15 cellular contexts compared by ENCODE assay signal in genomic region chr5:151808451-151809169, GRCh38.
"Had no signal": no experiment of that assay in that cellular context is flagged by ENCODE, and none has a peak within 500 bp of the region (broad histone marks: within the 10 kb centered on the region; RNA-seq: fewer than 3 reads in every experiment).

No MANE protein-coding gene starts in this region.

- H3K4me2 ChIP-seq: SK-N-SH had no signal

- H3K9ac ChIP-seq: SK-N-SH had no signal

- H3K27me3 ChIP-seq: adrenal gland, colonic mucosa, tibial artery, uterus had no signal

- H3K27ac Mint-ChIP-seq: activated B cell treated with CpG ODN at 0.5 μM for 24 hours; T-helper 1 cell treated with Interleukin-12 subunit alpha and Interleukin-12 subunit beta and Interleukin-4 antibody, amounts not matched to agents 30 μg/mL and 1 μg/mL, for 36 hours had no signal

- H3K9me3 Mint-ChIP-seq: T-helper 1 cell treated with Interleukin-12 subunit alpha and Interleukin-12 subunit beta and Interleukin-4 antibody, amounts not matched to agents 30 μg/mL and 1 μg/mL, for 36 hours had no signal

- H3K4me1 ChIP-seq: colonic mucosa, uterus had no signal

- DNase-seq: activated B cell treated with CpG ODN at 0.5 μM for 24 hours; activated CD4-positive, alpha-beta T cell treated with anti-CD3 and anti-CD28 coated beads, Interleukin-2, amount 10 ng/mL, durations not matched to agents 7 days and 5 days; activated CD8-positive, alpha-beta memory T cell treated with anti-CD3 and anti-CD28 coated beads, Interleukin-2, amount 10 ng/mL, durations not matched to agents 7 days and 5 days; adrenal gland; caudate nucleus; colonic mucosa; SK-N-SH; stimulated activated CD4-positive, alpha-beta T cell treated with anti-CD3 and anti-CD28 coated beads, Interleukin-12 subunit alpha, Interleukin-12 subunit beta, amount 100 ng/mL, for 4 hours; stimulated activated CD4-positive, alpha-beta T cell treated with anti-CD3 and anti-CD28 coated beads, Interleukin-4, amount 100 ng/mL, for 1 hour; stimulated activated CD8-positive, alpha-beta memory T cell treated with anti-CD3 and anti-CD28 coated beads, Interleukin-4, amount 100 ng/mL, for 48 hours; tibial artery; uterus had no signal

- FAIRE-seq: endothelial cell of umbilical vein had no signal

- H3K27me3 Mint-ChIP-seq: activated B cell treated with CpG ODN at 0.5 μM for 24 hours; activated CD4-positive, alpha-beta T cell treated with anti-CD3 and anti-CD28 coated beads, Interleukin-2, amount 10 ng/mL, durations not matched to agents 7 days and 5 days; activated CD8-positive, alpha-beta memory T cell treated with anti-CD3 and anti-CD28 coated beads, Interleukin-2, amount 10 ng/mL, durations not matched to agents 7 days and 5 days had no signal

- H3K27ac ChIP-seq: adrenal gland, colonic mucosa, tibial artery, uterus had no signal

- H3K4me3 Mint-ChIP-seq: activated B cell treated with CpG ODN at 0.5 μM for 24 hours; activated CD4-positive, alpha-beta T cell treated with anti-CD3 and anti-CD28 coated beads, Interleukin-2, amount 10 ng/mL, durations not matched to agents 7 days and 5 days; activated CD8-positive, alpha-beta memory T cell treated with anti-CD3 and anti-CD28 coated beads, Interleukin-2, amount 10 ng/mL, durations not matched to agents 7 days and 5 days; T-helper 1 cell treated with Interleukin-12 subunit alpha and Interleukin-12 subunit beta and Interleukin-4 antibody, amounts not matched to agents 30 μg/mL and 1 μg/mL, for 36 hours had no signal

- H3K4me3 ChIP-seq: adrenal gland, colonic mucosa, tibial artery, uterus had no signal

- H3K9me3 ChIP-seq: adrenal gland, colonic mucosa, SK-N-SH, tibial artery, uterus had no signal

- H3K36me3 ChIP-seq: colonic mucosa, uterus had no signal

- ATAC-seq: activated CD8-positive, alpha-beta memory T cell treated with anti-CD3 and anti-CD28 coated beads, Interleukin-2, amount 10 ng/mL, durations not matched to agents 7 days and 5 days; left lobe of liver had no signal
